In genomic region chr13:52158629-52159158, GRCh38 we compare ENCODE assay signal across 8 cellular contexts.
DNase-seq lines count a peak whose midpoint lies in the region; ATAC-seq and TF ChIP-seq lines count a peak whose summit lies in the region.

No MANE protein-coding gene starts in this region.

- no peaks in the 10 kb centered on the region for H3K27me3 ChIP-seq in mucosa of stomach (ENCODE audit: control insufficient read depth, insufficient read depth, low read length)

- no peak for TF ChIP-seq POLR2A in erythroblast (IDR thresholded peaks at IDR 0.05; ENCODE audit: low read length)

- DNase-seq in DMS53 (lab: John Stamatoyannopoulos, UW) (peak; percentile 60), DMS53 treated with DMSO at 0.1 percent for 48 hours (lab: John Stamatoyannopoulos, UW; ENCODE audit: unreplicated experiment) (no peak), SK-N-MC (ENCODE audit: low read depth, low spot score) (no peak), erythroblast (lab: John Stamatoyannopoulos, UW) (peak; percentile 42 to 48), DMS79 (lab: John Stamatoyannopoulos, UW) (no peak), NCI-H2196 treated with DMSO at 0.1 percent for 48 hours (lab: John Stamatoyannopoulos, UW; ENCODE audit: unreplicated experiment) (no peak)

- H3K4me3 ChIP-seq in SK-N-MC: peak overlapping the region; percentile 78
- peak overlapping the region; percentile 21 for H3K4me3 ChIP-seq in mucosa of stomach (ENCODE audit: low read length)

- H3K9ac ChIP-seq in SK-N-MC (ENCODE audit: insufficient read length): peak overlapping the region; percentile 66
- peak overlapping the region; percentile 86 for H3K9ac ChIP-seq in mucosa of stomach (ENCODE audit: low read length)

- no peak overlapping the region for H3K27ac ChIP-seq in SK-N-MC

- ATAC-seq in HG02759 (IDR thresholded peaks at IDR 0.05; ENCODE audit: unreplicated experiment): peak; percentile 25

- H3K36me3 ChIP-seq in SK-N-MC (ENCODE audit: insufficient read depth, low read length) (no peaks in the 10 kb centered on the region), mucosa of stomach (ENCODE audit: control insufficient read depth, insufficient read depth, low read length) (no peaks in the 10 kb centered on the region)

- H3K4me1 ChIP-seq in mucosa of stomach (ENCODE audit: control insufficient read depth, insufficient read depth, low read length): peaks cover 5% of the 10 kb centered on the region

- H3K9me3 ChIP-seq in SK-N-MC (ENCODE audit: low read depth, low read length) (no peaks in the 10 kb centered on the region), mucosa of stomach (ENCODE audit: control insufficient read depth, low read length) (no peaks in the 10 kb centered on the region)

Comparison
In these comparisons a context has a peak if more than half of its experiments do, and no peak if none do; other contexts are left out.
1. DNase-seq: peak in DMS53 (single experiment) and erythroblast (2 of 2); none in DMS53 treated with DMSO at 0.1 percent for 48 hours (single experiment), SK-N-MC (single experiment), DMS79 (single experiment) and NCI-H2196 treated with DMSO at 0.1 percent for 48 hours (single experiment).